Comparison of ENCODE assay signal across 25 cellular contexts in the genomic region with DNA sequence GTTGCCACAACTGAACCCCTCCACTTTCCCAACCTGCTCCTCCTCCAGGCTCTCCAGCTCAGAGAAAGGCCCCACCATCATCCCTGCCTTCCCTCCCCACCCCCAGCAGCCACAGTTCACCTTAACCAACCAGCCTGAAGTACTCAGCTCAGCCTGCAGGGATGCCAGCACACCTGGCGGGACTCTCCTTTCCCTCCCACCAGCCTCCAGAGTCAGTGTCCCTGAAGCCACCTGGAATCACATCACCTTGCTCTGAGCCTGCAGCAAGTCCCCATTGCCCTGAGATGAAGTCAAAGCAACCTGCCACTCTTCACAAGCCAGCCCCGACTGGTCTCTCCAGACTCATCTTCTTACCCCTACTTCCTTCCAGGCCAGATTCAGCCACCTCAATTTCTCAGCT. TPM values are rescaled to one million over a fixed set of nuclear protein-coding genes. Genes with fewer than 3 reads are reported as not detected.
DNase-seq lines count a peak whose midpoint lies in the region; ATAC-seq and TF ChIP-seq lines count a peak whose summit lies in the region.
"Had no signal": no experiment of that assay in that cellular context is flagged by ENCODE, and none has a peak within 500 bp of the region (broad histone marks: within the 10 kb centered on the region; RNA-seq: fewer than 3 reads in every experiment).

No MANE protein-coding gene starts in this region.

- H3K9me3 ChIP-seq in BLaER1 treated with 17β-estradiol and CSF1 and Interleukin-3, amounts not matched to agents 10 nM and 100 nM (replicated peaks in 1 of 11), result no peaks in the 10 kb centered on the region
- H3K9me3 ChIP-seq in RWPE2 (ENCODE audit: severe bottlenecking), result no peaks in the 10 kb centered on the region
- H3K9me3 ChIP-seq in ascending aorta, result no peaks in the 10 kb centered on the region
- H3K9me3 ChIP-seq: body of pancreas, esophagus muscularis mucosa, psoas muscle, SK-N-SH, testis, uterus had no signal

- intact Hi-C loops in ascending aorta (cut with DNase I), result no loop called here

- H3K27me3 ChIP-seq in BLaER1 treated with 17β-estradiol and CSF1 and Interleukin-3, amounts not matched to agents 10 nM and 100 nM, result no peaks in the 10 kb centered on the region
- H3K27me3 ChIP-seq in RWPE2 (ENCODE audit: insufficient read depth, poor library complexity, severe bottlenecking) (no peaks in the 10 kb centered on the region), foreskin keratinocyte (no peaks in the 10 kb centered on the region), ascending aorta (no peaks in the 10 kb centered on the region)
- H3K27me3 ChIP-seq: testis had no signal

- peak; percentile 16 for TF ChIP-seq CTCF in GM12864 (IDR thresholded peaks at IDR 0.05; ENCODE audit: low read depth, low read length, missing control alignments)
- no peak for TF ChIP-seq CTCF in RWPE2 (IDR thresholded peaks at IDR 0.05; ENCODE audit: poor library complexity, severe bottlenecking)
- peak; percentile 27 for TF ChIP-seq CTCF in foreskin keratinocyte (conservative IDR thresholded peaks at IDR 0.05)
- no peak for TF ChIP-seq CTCF in ascending aorta (IDR thresholded peaks at IDR 0.05)

- no peaks in the 10 kb centered on the region for H3K36me3 ChIP-seq in BLaER1 treated with 17β-estradiol and CSF1 and Interleukin-3, amounts not matched to agents 10 nM and 100 nM
- H3K36me3 ChIP-seq in RWPE2 (ENCODE audit: low read depth) (no peaks in the 10 kb centered on the region), ascending aorta (no peaks in the 10 kb centered on the region)
- H3K36me3 ChIP-seq: esophagus muscularis mucosa, uterus had no signal

- ATAC-seq in RWPE2 (ENCODE audit: low read depth) (no peak), foreskin keratinocyte (peak; percentile 51), HG03196 (IDR thresholded peaks at IDR 0.05; ENCODE audit: unreplicated experiment) (no peak)
- ATAC-seq: body of pancreas; stimulated activated naive CD8-positive, alpha-beta T cell treated with anti-CD3 and anti-CD28 coated beads, Interleukin-15, Interleukin-2, amounts not matched to agents 100 U/mL and 50 U/mL, for 24 hours had no signal

- H3K27ac ChIP-seq in BLaER1 treated with 17β-estradiol and CSF1 and Interleukin-3, amounts not matched to agents 10 nM and 100 nM, result no peak overlapping the region
- peak overlapping the region; percentile 23 for H3K27ac ChIP-seq in RWPE2 (ENCODE audit: poor library complexity, severe bottlenecking)
- peak overlapping the region; percentile 49 for H3K27ac ChIP-seq in foreskin keratinocyte
- H3K27ac ChIP-seq in ascending aorta, result no peak overlapping the region
- H3K27ac ChIP-seq: body of pancreas, esophagus muscularis mucosa, psoas muscle, testis, uterus had no signal

- peaks cover 16 to 43% (median 41%) of the 10 kb centered on the region in 10 experiments for H3K4me1 ChIP-seq in BLaER1 treated with 17β-estradiol and CSF1 and Interleukin-3, amounts not matched to agents 10 nM and 100 nM
- H3K4me1 ChIP-seq in RWPE2 (ENCODE audit: insufficient read depth, poor library complexity, severe bottlenecking) (peaks cover 15% of the 10 kb centered on the region), foreskin keratinocyte (peaks cover 16% of the 10 kb centered on the region), ascending aorta (no peaks in the 10 kb centered on the region)
- H3K4me1 ChIP-seq: body of pancreas, esophagus muscularis mucosa, psoas muscle, testis, uterus had no signal

- H3K4me2 ChIP-seq in BLaER1 treated with 17β-estradiol and CSF1 and Interleukin-3, amounts not matched to agents 10 nM and 100 nM, result peak overlapping the region in 7 of 11 experiments; percentile 44 to 83 (median 69); a peak in 11 of 22 replicates
- H3K4me2 ChIP-seq: SK-N-SH had no signal

- no peak overlapping the region for H3K4me3 ChIP-seq in BLaER1 treated with 17β-estradiol and CSF1 and Interleukin-3, amounts not matched to agents 10 nM and 100 nM
- H3K4me3 ChIP-seq in GM12864 (ENCODE audit: low read depth, low read length) (no peak overlapping the region), RWPE2 (ENCODE audit: severe bottlenecking) (no peak overlapping the region), ascending aorta (no peak overlapping the region)
- H3K4me3 ChIP-seq: body of pancreas, esophagus muscularis mucosa, psoas muscle, testis, uterus had no signal

- DNase-seq in GM12864 (ENCODE audit: low read depth) (no peak), RWPE2 (ENCODE audit: low spot score) (no peak), foreskin keratinocyte (no peak), T-helper 1 cell (no peak), NCI-H187 treated with DMSO at 0.1 percent for 48 hours (lab: John Stamatoyannopoulos, UW) (no peak), ascending aorta (ENCODE audit: low spot score in 2 of 2) (no peak)
- DNase-seq: activated CD4-positive, alpha-beta T cell treated with anti-CD3 and anti-CD28 coated beads for 4 hours; activated CD8-positive, alpha-beta memory T cell treated with anti-CD3 and anti-CD28 coated beads for 24 hours; activated gamma-delta T cell; activated T-cell treated with anti-CD3 and anti-CD28 coated beads, Interleukin-2, amount 50 U/mL, for 1 hour; body of pancreas; Calu3; mesenchymal stem cell; naive B cell; NCI-H1694; NCI-H748 treated with DMSO at 0.1 percent for 48 hours; psoas muscle; SK-N-SH; stimulated activated naive CD8-positive, alpha-beta T cell treated with anti-CD3 and anti-CD28 coated beads, Interleukin-15, Interleukin-2, amounts not matched to agents 100 U/mL and 50 U/mL, for 24 hours; T-helper 2 cell; testis; uterus had no signal

- no peak overlapping the region for H3K9ac ChIP-seq in BLaER1 treated with 17β-estradiol and CSF1 and Interleukin-3, amounts not matched to agents 10 nM and 100 nM
- H3K9ac ChIP-seq: SK-N-SH had no signal

- H4K20me1 ChIP-seq in BLaER1 treated with 17β-estradiol and CSF1 and Interleukin-3, amounts not matched to agents 10 nM and 100 nM, result no peaks in the 10 kb centered on the region

RNA-seq across cellular contexts. Expression of a gene that starts 26.2 kb away (rescaled TPM):
- total RNA-seq in foreskin keratinocyte (24.5 and 32.4 TPM in 2 replicates), ascending aorta (12.8 TPM)
- polyA plus RNA-seq in foreskin keratinocyte, result 19.9 and 23.0 TPM in 2 replicates

Comparison
In these comparisons a context has a peak if more than half of its experiments do, and no peak if none do; other contexts are left out.
1. H3K27ac ChIP-seq: peak in RWPE2 (single experiment) and foreskin keratinocyte (single experiment); none in BLaER1 treated with 17β-estradiol and CSF1 and Interleukin-3, amounts not matched to agents 10 nM and 100 nM (0 of 11) and ascending aorta (0 of 2).
2. CTCF ChIP-seq: peak in GM12864 (single experiment) and foreskin keratinocyte (single experiment); none in RWPE2 (single experiment) and ascending aorta (0 of 3).